In the genomic region with DNA sequence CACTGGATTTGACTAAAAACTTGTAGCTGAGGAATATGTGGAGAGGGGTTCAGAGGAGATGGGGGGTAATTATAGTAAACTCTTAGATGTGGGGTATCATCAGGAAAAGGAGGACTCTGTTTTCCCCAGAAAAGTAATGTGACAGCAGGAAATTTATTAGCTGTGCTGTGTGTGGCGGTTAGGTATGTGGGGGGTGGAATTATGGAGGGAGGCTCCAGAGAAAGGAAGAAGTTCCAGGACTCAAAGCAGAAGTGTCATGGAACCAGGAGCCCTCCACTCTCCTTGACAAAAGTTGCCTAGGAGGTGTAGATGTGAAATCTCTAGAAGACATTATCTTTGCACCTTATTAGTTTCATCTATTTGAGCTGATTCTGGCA, we compare ENCODE assay signal across 1 cellular context.
A peak's percentile ranks its signal among the peaks of the same experiment; 100 is the strongest.
TF ChIP-seq lines count a peak whose summit lies in the region.

No MANE protein-coding gene starts in this region.

TF ChIP-seq in H1, 55 proteins besides CTCF, POLR2A, EP300 and RAD21:
- TF ChIP-seq RNF2 (IDR thresholded peaks at IDR 0.05; ENCODE audit: borderline replicate concordance, low read depth, low read length, missing control alignments, poor library complexity, severe bottlenecking) (peak; percentile 11), RBBP5 (IDR thresholded peaks at IDR 0.05; ENCODE audit: borderline replicate concordance, low read depth, low read length) (no peak)
